In the genomic region with DNA sequence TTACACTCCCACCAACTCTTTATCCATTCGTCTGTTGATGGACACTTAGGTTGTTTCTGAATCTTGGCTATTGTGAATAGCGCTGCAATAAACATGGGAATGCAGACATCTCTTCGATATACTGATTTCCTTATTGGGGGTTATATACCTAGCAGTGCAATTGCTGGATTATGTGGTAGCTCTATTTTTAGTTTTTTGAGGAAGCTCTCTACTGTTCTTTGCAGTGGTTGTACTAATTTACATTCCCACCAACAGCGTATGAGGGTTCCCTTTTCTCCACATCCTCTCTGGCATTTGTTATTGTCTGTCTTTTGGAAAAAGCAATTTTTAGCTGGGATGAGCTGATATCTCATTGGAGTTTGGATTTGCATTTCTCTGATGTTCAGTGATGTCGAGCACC, we compare ENCODE assay signal across 1 cellular context.
TF ChIP-seq lines count a peak whose summit lies in the region.

No MANE protein-coding gene starts in this region.

TF ChIP-seq in HepG2, 621 proteins besides CTCF, POLR2A, EP300 and RAD21 (continued from another document):
- TF ChIP-seq, protein P1, sequence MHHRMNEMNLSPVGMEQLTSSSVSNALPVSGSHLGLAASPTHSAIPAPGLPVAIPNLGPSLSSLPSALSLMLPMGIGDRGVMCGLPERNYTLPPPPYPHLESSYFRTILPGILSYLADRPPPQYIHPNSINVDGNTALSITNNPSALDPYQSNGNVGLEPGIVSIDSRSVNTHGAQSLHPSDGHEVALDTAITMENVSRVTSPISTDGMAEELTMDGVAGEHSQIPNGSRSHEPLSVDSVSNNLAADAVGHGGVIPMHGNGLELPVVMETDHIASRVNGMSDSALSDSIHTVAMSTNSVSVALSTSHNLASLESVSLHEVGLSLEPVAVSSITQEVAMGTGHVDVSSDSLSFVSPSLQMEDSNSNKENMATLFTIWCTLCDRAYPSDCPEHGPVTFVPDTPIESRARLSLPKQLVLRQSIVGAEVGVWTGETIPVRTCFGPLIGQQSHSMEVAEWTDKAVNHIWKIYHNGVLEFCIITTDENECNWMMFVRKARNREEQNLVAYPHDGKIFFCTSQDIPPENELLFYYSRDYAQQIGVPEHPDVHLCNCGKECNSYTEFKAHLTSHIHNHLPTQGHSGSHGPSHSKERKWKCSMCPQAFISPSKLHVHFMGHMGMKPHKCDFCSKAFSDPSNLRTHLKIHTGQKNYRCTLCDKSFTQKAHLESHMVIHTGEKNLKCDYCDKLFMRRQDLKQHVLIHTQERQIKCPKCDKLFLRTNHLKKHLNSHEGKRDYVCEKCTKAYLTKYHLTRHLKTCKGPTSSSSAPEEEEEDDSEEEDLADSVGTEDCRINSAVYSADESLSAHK (CRISPR knock-in tag; IDR thresholded peaks at IDR 0.05; ENCODE audit: borderline replicate concordance) = no peak
- TF ChIP-seq FOXK2 (IDR thresholded peaks at IDR 0.05) = no peak
- TF ChIP-seq NR3C1 (CRISPR knock-in tag; IDR thresholded peaks at IDR 0.05) = no peak
- TF ChIP-seq DMAP1 (CRISPR knock-in tag; IDR thresholded peaks at IDR 0.05) = no peak
- TF ChIP-seq TAF1 (CRISPR knock-in tag; IDR thresholded peaks at IDR 0.05) = no peak
- TF ChIP-seq, protein P2, sequence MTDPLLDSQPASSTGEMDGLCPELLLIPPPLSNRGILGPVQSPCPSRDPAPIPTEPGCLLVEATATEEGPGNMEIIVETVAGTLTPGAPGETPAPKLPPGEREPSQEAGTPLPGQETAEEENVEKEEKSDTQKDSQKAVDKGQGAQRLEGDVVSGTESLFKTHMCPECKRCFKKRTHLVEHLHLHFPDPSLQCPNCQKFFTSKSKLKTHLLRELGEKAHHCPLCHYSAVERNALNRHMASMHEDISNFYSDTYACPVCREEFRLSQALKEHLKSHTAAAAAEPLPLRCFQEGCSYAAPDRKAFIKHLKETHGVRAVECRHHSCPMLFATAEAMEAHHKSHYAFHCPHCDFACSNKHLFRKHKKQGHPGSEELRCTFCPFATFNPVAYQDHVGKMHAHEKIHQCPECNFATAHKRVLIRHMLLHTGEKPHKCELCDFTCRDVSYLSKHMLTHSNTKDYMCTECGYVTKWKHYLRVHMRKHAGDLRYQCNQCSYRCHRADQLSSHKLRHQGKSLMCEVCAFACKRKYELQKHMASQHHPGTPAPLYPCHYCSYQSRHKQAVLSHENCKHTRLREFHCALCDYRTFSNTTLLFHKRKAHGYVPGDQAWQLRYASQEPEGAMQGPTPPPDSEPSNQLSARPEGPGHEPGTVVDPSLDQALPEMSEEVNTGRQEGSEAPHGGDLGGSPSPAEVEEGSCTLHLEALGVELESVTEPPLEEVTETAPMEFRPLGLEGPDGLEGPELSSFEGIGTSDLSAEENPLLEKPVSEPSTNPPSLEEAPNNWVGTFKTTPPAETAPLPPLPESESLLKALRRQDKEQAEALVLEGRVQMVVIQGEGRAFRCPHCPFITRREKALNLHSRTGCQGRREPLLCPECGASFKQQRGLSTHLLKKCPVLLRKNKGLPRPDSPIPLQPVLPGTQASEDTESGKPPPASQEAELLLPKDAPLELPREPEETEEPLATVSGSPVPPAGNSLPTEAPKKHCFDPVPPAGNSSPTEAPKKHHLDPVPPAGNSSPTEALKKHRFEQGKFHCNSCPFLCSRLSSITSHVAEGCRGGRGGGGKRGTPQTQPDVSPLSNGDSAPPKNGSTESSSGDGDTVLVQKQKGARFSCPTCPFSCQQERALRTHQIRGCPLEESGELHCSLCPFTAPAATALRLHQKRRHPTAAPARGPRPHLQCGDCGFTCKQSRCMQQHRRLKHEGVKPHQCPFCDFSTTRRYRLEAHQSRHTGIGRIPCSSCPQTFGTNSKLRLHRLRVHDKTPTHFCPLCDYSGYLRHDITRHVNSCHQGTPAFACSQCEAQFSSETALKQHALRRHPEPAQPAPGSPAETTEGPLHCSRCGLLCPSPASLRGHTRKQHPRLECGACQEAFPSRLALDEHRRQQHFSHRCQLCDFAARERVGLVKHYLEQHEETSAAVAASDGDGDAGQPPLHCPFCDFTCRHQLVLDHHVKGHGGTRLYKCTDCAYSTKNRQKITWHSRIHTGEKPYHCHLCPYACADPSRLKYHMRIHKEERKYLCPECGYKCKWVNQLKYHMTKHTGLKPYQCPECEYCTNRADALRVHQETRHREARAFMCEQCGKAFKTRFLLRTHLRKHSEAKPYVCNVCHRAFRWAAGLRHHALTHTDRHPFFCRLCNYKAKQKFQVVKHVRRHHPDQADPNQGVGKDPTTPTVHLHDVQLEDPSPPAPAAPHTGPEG (CRISPR knock-in tag; IDR thresholded peaks at IDR 0.05) = no peak
- TF ChIP-seq, protein P3, sequence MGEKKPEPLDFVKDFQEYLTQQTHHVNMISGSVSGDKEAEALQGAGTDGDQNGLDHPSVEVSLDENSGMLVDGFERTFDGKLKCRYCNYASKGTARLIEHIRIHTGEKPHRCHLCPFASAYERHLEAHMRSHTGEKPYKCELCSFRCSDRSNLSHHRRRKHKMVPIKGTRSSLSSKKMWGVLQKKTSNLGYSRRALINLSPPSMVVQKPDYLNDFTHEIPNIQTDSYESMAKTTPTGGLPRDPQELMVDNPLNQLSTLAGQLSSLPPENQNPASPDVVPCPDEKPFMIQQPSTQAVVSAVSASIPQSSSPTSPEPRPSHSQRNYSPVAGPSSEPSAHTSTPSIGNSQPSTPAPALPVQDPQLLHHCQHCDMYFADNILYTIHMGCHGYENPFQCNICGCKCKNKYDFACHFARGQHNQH (CRISPR knock-in tag; IDR thresholded peaks at IDR 0.05) = no peak
- no peak for TF ChIP-seq ZNF546 (CRISPR knock-in tag; conservative IDR thresholded peaks at IDR 0.05)
- TF ChIP-seq ZBTB38 (CRISPR knock-in tag; IDR thresholded peaks at IDR 0.05) = no peak
- no peak for TF ChIP-seq PCBP1 (IDR thresholded peaks at IDR 0.05; ENCODE audit: borderline replicate concordance, low read depth, low read length)
- no peak for TF ChIP-seq ZFP41 (CRISPR knock-in tag; IDR thresholded peaks at IDR 0.05; ENCODE audit: borderline replicate concordance)
- TF ChIP-seq TARDBP (CRISPR knock-in tag; IDR thresholded peaks at IDR 0.05) = no peak
